ENCODE assay signal across 11 cellular contexts in the genomic region with DNA sequence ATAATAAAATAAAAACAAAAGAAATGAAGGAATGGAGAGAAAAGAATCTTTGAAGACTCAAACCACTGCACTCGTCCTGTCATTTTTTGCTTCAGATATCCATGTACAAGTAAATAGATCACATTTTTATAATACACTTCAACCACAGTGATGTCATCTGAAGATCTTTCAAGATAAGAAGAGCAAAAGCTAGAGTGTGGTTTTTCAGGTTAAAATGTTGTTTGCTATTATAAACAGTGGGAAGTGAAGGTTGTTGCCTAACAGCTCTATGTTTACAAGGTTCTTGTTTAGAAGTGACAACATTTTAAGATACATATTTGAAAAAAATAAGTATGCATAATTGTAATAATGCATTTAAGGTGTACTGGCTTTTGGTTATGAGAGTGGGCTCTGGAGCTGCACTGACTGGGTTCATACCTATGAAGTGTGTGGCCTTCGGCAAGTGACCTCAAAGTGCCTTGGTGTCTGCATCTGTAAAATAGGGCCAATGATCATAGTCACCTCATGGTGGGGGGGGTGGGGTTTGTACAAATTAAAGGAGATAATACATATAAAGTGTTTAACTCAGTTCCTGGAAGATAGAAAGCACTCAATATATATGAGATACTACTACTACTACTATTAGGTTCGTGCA. TPM values are rescaled to one million over a fixed set of nuclear protein-coding genes. Genes with fewer than 3 reads are reported as not detected.
DNase-seq lines count a peak whose midpoint lies in the region; ATAC-seq, FAIRE-seq and TF ChIP-seq lines count a peak whose summit lies in the region.
"Had no signal": no experiment of that assay in that cellular context is flagged by ENCODE, and none has a peak within 500 bp of the region (broad histone marks: within the 10 kb centered on the region; RNA-seq: fewer than 3 reads in every experiment).

No MANE protein-coding gene starts in this region.

- H3K4me3 ChIP-seq in spleen (no peak overlapping the region), esophagus muscularis mucosa (no peak overlapping the region)
- H3K4me3 ChIP-seq: thyroid gland had no signal

- H3K27me3 ChIP-seq in spleen (replicated peaks in 1 of 7) (no peaks in the 10 kb centered on the region), esophagus muscularis mucosa (no peaks in the 10 kb centered on the region)
- H3K27me3 ChIP-seq: thyroid gland had no signal

- peaks cover 4% of the 10 kb centered on the region for H3K9me3 Mint-ChIP-seq in activated CD4-positive, alpha-beta T cell treated with anti-CD3 and anti-CD28 coated beads, Interleukin-2, amount 10 ng/mL, durations not matched to agents 24 days and 14 days
- no peaks in the 10 kb centered on the region for H3K9me3 Mint-ChIP-seq in activated naive CD8-positive, alpha-beta T cell treated with anti-CD3 and anti-CD28 coated beads, Interleukin-2, amount 10 ng/mL, durations not matched to agents 7 days and 5 days

- TF ChIP-seq POLR2A in spleen (IDR thresholded peaks at IDR 0.05) = no peak
- no peak for TF ChIP-seq POLR2A in esophagus muscularis mucosa (IDR thresholded peaks at IDR 0.05; ENCODE audit: low read depth)

- WGBS in spleen, 5 donors = 52 to 72% (median 63%) methylated on average over 3 of the region's 3 CpGs
- WGBS in esophagus muscularis mucosa = 85% methylated on average over 3 of the region's 3 CpGs

- H3K9me3 ChIP-seq in spleen (no peaks in the 10 kb centered on the region), esophagus muscularis mucosa (no peaks in the 10 kb centered on the region)
- H3K9me3 ChIP-seq: thyroid gland had no signal

- H3K4me1 ChIP-seq in spleen = no peaks in the 10 kb centered on the region
- H3K4me1 ChIP-seq in esophagus muscularis mucosa = no peaks in the 10 kb centered on the region
- H3K4me1 ChIP-seq: thyroid gland had no signal

- TF ChIP-seq EP300 in esophagus muscularis mucosa (IDR thresholded peaks at IDR 0.05) = no peak

- intact Hi-C loops in activated CD4-positive, alpha-beta T cell treated with anti-CD3 and anti-CD28 coated beads, Interleukin-2, amount 10 ng/mL, durations not matched to agents 24 days and 14 days (cut with micrococcal nuclease) = loop anchor here (1.0 to 2.0 kb wide), 9 partner anchors 10 to 93 kb away; no protein-coding TSS in a partner anchor
- intact Hi-C loops in spleen (cut with DNase I; ENCODE audit: low total_unique reads) = no loop called here
- intact Hi-C loops in esophagus muscularis mucosa (cut with DNase I) = no loop called here

- H3K27ac ChIP-seq in spleen = peak overlapping the region in 5 of 8 donors; percentile 42 to 85 (median 64)
- H3K27ac ChIP-seq in esophagus muscularis mucosa (replicated peaks in 1 of 4) = no peak overlapping the region
- H3K27ac ChIP-seq: thyroid gland had no signal

- H3K4me3 Mint-ChIP-seq in activated CD4-positive, alpha-beta T cell treated with anti-CD3 and anti-CD28 coated beads, Interleukin-2, amount 10 ng/mL, durations not matched to agents 24 days and 14 days = peak overlapping the region; percentile 73
- H3K4me3 Mint-ChIP-seq in activated naive CD8-positive, alpha-beta T cell treated with anti-CD3 and anti-CD28 coated beads, Interleukin-2, amount 10 ng/mL, durations not matched to agents 7 days and 5 days = peak overlapping the region; percentile 54

- H3K36me3 Mint-ChIP-seq in activated CD4-positive, alpha-beta T cell treated with anti-CD3 and anti-CD28 coated beads, Interleukin-2, amount 10 ng/mL, durations not matched to agents 24 days and 14 days (ENCODE audit: low read depth) = peaks cover 7% of the 10 kb centered on the region
- H3K36me3 Mint-ChIP-seq in activated naive CD8-positive, alpha-beta T cell treated with anti-CD3 and anti-CD28 coated beads, Interleukin-2, amount 10 ng/mL, durations not matched to agents 7 days and 5 days = peaks cover 6% of the 10 kb centered on the region

- POLR2A ChIA-PET in activated naive CD8-positive, alpha-beta T cell treated with anti-CD3 and anti-CD28 coated beads, Interleukin-2, amount 10 ng/mL, durations not matched to agents 7 days and 5 days (lab: Charles Lee) = interaction anchor here (0.7 to 3.4 kb wide), 6 partner anchors 11 to 48 kb away, joined by 3 to 16 read pairs (median 4); no protein-coding TSS in a partner anchor

- DNase-seq in activated CD4-positive, alpha-beta T cell treated with anti-CD3 and anti-CD28 coated beads, Interleukin-2, amount 10 ng/mL, durations not matched to agents 24 days and 14 days = peak; percentile 87
- no peak for DNase-seq in activated CD4-positive, alpha-beta T cell treated with anti-CD3 and anti-CD28 coated beads, Interleukin-2, amount 50 U/mL, for 48 hours
- peak; percentile 40 for DNase-seq in RCC 7860 (ENCODE audit: low spot score)
- DNase-seq in activated naive CD8-positive, alpha-beta T cell treated with anti-CD3 and anti-CD28 coated beads, Interleukin-2, amount 10 ng/mL, durations not matched to agents 7 days and 5 days = no peak
- no peak for DNase-seq in spleen
- DNase-seq in mesenteric fat pad (ENCODE audit: low spot score) = no peak
- no peak for DNase-seq in esophagus muscularis mucosa (ENCODE audit: extremely low spot score)
- DNase-seq: DMS53, thyroid gland had no signal

- H3K4me1 Mint-ChIP-seq in activated CD4-positive, alpha-beta T cell treated with anti-CD3 and anti-CD28 coated beads, Interleukin-2, amount 10 ng/mL, durations not matched to agents 24 days and 14 days = peaks cover 41% of the 10 kb centered on the region
- H3K4me1 Mint-ChIP-seq in activated naive CD8-positive, alpha-beta T cell treated with anti-CD3 and anti-CD28 coated beads, Interleukin-2, amount 10 ng/mL, durations not matched to agents 7 days and 5 days = peaks cover 23% of the 10 kb centered on the region

- peak; percentile 57 for ATAC-seq in activated naive CD8-positive, alpha-beta T cell treated with anti-CD3 and anti-CD28 coated beads, Interleukin-2, amount 10 ng/mL, durations not matched to agents 7 days and 5 days (ENCODE audit: low read depth)
- no peak for ATAC-seq in GM21447 (IDR thresholded peaks at IDR 0.05; ENCODE audit: unreplicated experiment)

- H3K27ac Mint-ChIP-seq in activated CD4-positive, alpha-beta T cell treated with anti-CD3 and anti-CD28 coated beads, Interleukin-2, amount 10 ng/mL, durations not matched to agents 24 days and 14 days = peak overlapping the region; percentile 97
- peak overlapping the region; percentile 78 for H3K27ac Mint-ChIP-seq in activated naive CD8-positive, alpha-beta T cell treated with anti-CD3 and anti-CD28 coated beads, Interleukin-2, amount 10 ng/mL, durations not matched to agents 7 days and 5 days

- no peaks in the 10 kb centered on the region for H3K36me3 ChIP-seq in spleen
- H3K36me3 ChIP-seq in esophagus muscularis mucosa = no peaks in the 10 kb centered on the region
- H3K36me3 ChIP-seq: thyroid gland had no signal

- no peak for TF ChIP-seq CTCF in spleen (IDR thresholded peaks at IDR 0.05 in 8 of 11, conservative IDR thresholded peaks at IDR 0.05 in 3 of 11)
- no peak for TF ChIP-seq CTCF in esophagus muscularis mucosa (IDR thresholded peaks at IDR 0.05)

- peak; percentile 78 for FAIRE-seq in RCC 7860 (lab: Jason Lieb, UNC)
- FAIRE-seq: colon had no signal

- no peaks in the 10 kb centered on the region for H3K27me3 Mint-ChIP-seq in activated CD4-positive, alpha-beta T cell treated with anti-CD3 and anti-CD28 coated beads, Interleukin-2, amount 10 ng/mL, durations not matched to agents 24 days and 14 days
- H3K27me3 Mint-ChIP-seq in activated naive CD8-positive, alpha-beta T cell treated with anti-CD3 and anti-CD28 coated beads, Interleukin-2, amount 10 ng/mL, durations not matched to agents 7 days and 5 days = no peaks in the 10 kb centered on the region

RNA-seq across cellular contexts. Expression of a gene that starts 45.5 kb away (rescaled TPM):
- 57.7 and 64.1 TPM in 2 replicates for total RNA-seq in activated CD4-positive, alpha-beta T cell treated with anti-CD3 and anti-CD28 coated beads, Interleukin-2, amount 10 ng/mL, durations not matched to agents 24 days and 14 days
- 100 to 1,000 TPM; 738 to 891 TPM for total RNA-seq in activated naive CD8-positive, alpha-beta T cell treated with anti-CD3 and anti-CD28 coated beads, Interleukin-2, amount 10 ng/mL, durations not matched to agents 7 days and 5 days
- 100 to 1,000 TPM in 4 of 7 donors, 10 to 100 TPM in 3; 82.3 to 280 (median 130) TPM for total RNA-seq in spleen
- 10 to 100 TPM; 13.5 to 21.8 (median 16.3) TPM for polyA plus RNA-seq in spleen
- 5.2 TPM for total RNA-seq in mesenteric fat pad
- 10 to 100 TPM in 1 of 4 donors, 1 to 10 TPM in 3; 2.8 to 10.6 (median 4.1) TPM for total RNA-seq in esophagus muscularis mucosa

Comparison
In these comparisons a context has a peak if more than half of its experiments do, and no peak if none do; other contexts are left out.
1. DNase-seq: peak in activated CD4-positive, alpha-beta T cell treated with anti-CD3 and anti-CD28 coated beads, Interleukin-2, amount 10 ng/mL, durations not matched to agents 24 days and 14 days (single experiment) and RCC 7860 (single experiment); none in activated CD4-positive, alpha-beta T cell treated with anti-CD3 and anti-CD28 coated beads, Interleukin-2, amount 50 U/mL, for 48 hours (0 of 2), activated naive CD8-positive, alpha-beta T cell treated with anti-CD3 and anti-CD28 coated beads, Interleukin-2, amount 10 ng/mL, durations not matched to agents 7 days and 5 days (single experiment), spleen (single experiment), mesenteric fat pad (single experiment) and esophagus muscularis mucosa (single experiment).
2. H3K27ac ChIP-seq: peak in spleen (5 of 8); none in esophagus muscularis mucosa (0 of 4).